ENCODE assay signal across 8 cellular contexts in genomic region chr3:32106132-32106928, GRCh38.
DNase-seq lines count a peak whose midpoint lies in the region; ATAC-seq lines count a peak whose summit lies in the region.

GPD1L (plus strand) TSS chr3:32106620; CDS start chr3:32106712, 92 bp downstream.

- H3K27ac Mint-ChIP-seq in central memory CD8-positive, alpha-beta T cell (ENCODE audit: low read depth) = peak within 1 kb of the TSS; percentile 73

- no peaks in the 10 kb centered on the region for H3K27me3 Mint-ChIP-seq in central memory CD8-positive, alpha-beta T cell

- peaks cover 25% of the 10 kb centered on the region for H3K4me1 Mint-ChIP-seq in central memory CD8-positive, alpha-beta T cell

- peak within 1 kb of the TSS; percentile 88 for H3K4me3 Mint-ChIP-seq in central memory CD8-positive, alpha-beta T cell

- DNase-seq in AG08396 (ENCODE audit: low spot score) (peak; percentile 98), NCI-H345 treated with DMSO at 0.1 percent for 48 hours (lab: John Stamatoyannopoulos, UW; ENCODE audit: unreplicated experiment) (peak; percentile 69), islet precursor cell (peak; percentile 98)
- peak; percentile 81 to 82 for DNase-seq in central memory CD8-positive, alpha-beta T cell (ENCODE audit: low spot score in 2 of 2)
- DNase-seq in stimulated activated CD4-positive, alpha-beta T cell treated with anti-CD3 and anti-CD28 coated beads, Interleukin-12 subunit alpha, Interleukin-12 subunit beta, amount 100 ng/mL, for 4 hours = peak; percentile 91

- ATAC-seq in GM19025 (IDR thresholded peaks at IDR 0.05; ENCODE audit: low read depth, unreplicated experiment) (peak; percentile 99), HG03342 (IDR thresholded peaks at IDR 0.05; ENCODE audit: unreplicated experiment) (peak; percentile 100)
- peak; percentile 100 for ATAC-seq in activated CD4-positive, CD25-positive, alpha-beta regulatory T cell treated with anti-CD3 and anti-CD28 coated beads, Interleukin-2, amount 50 U/mL, for 24 hours
- ATAC-seq in central memory CD8-positive, alpha-beta T cell (replicated peaks; ENCODE audit: extremely low read depth, poor library complexity, severe bottlenecking) = peak; percentile 99

- peaks cover 9% of the 10 kb centered on the region for H3K9me3 Mint-ChIP-seq in central memory CD8-positive, alpha-beta T cell

- peaks cover 3% of the 10 kb centered on the region for H3K36me3 Mint-ChIP-seq in central memory CD8-positive, alpha-beta T cell (ENCODE audit: insufficient read depth)

Comparison
In these comparisons a context has a peak if more than half of its experiments do, and no peak if none do; other contexts are left out.
1. Peak in every context shown above with its lines: DNase-seq and ATAC-seq.